Comparison of ENCODE assay signal across 9 cellular contexts in genomic region chr19:27774827-27775226, GRCh38.
DNase-seq lines count a peak whose midpoint lies in the region; ATAC-seq and TF ChIP-seq lines count a peak whose summit lies in the region.
"Had no signal": no experiment of that assay in that cellular context is flagged by ENCODE, and none has a peak within 500 bp of the region (broad histone marks: within the 10 kb centered on the region; RNA-seq: fewer than 3 reads in every experiment).

No MANE protein-coding gene starts in this region.

- H3K79me2 ChIP-seq in GM23248 (ENCODE audit: insufficient read depth), result peaks cover 36% of the 10 kb centered on the region

- H3K4me3 ChIP-seq in GM23248, result no peak overlapping the region
- H3K4me3 ChIP-seq in foreskin fibroblast (ENCODE audit: low read depth in 1 of 2, low read length in 2 of 2), result no peak overlapping the region

- peak; percentile 27 for DNase-seq in DMS 273 (lab: John Stamatoyannopoulos, UW; ENCODE audit: unreplicated experiment)
- DNase-seq in DMS 273 treated with DMSO at 0.1 percent for 48 hours (lab: John Stamatoyannopoulos, UW), result no peak
- DNase-seq in GM23248, result peak; percentile 7
- peak; percentile 37 for DNase-seq in SKM-1 treated with dmso at 0.1 percent for 144 hours (lab: John Stamatoyannopoulos, UW; ENCODE audit: unreplicated experiment)
- no peak for DNase-seq in foreskin fibroblast
- DNase-seq: NCI-H226 had no signal

- no peak for ATAC-seq in HG03135 (IDR thresholded peaks at IDR 0.05; ENCODE audit: unreplicated experiment)
- ATAC-seq in GM19467 (IDR thresholded peaks at IDR 0.05; ENCODE audit: unreplicated experiment), result no peak
- ATAC-seq in GM21526 (IDR thresholded peaks at IDR 0.05; ENCODE audit: low FRiP score, unreplicated experiment), result no peak

- H3K27me3 ChIP-seq in GM23248 (replicated peaks; ENCODE audit: insufficient read depth), result no peaks in the 10 kb centered on the region

- WGBS in GM23248 (ENCODE audit: low coverage in 1 of 2, low lambda C conversion rate in 2 of 2, missing lambda C conversion rate in 2 of 2), 2 experiments, result 93 to 95% methylated on average over 7 of the region's 7 CpGs

- no peak overlapping the region for H3K27ac ChIP-seq in GM23248

- no peak overlapping the region for H3K9ac ChIP-seq in GM23248

- no peak overlapping the region for H2AFZ ChIP-seq in GM23248

- H3K9me3 ChIP-seq in GM23248 (ENCODE audit: low read depth), result no peaks in the 10 kb centered on the region

- peaks cover 11% of the 10 kb centered on the region for H3K36me3 ChIP-seq in GM23248 (ENCODE audit: low read depth)

- H3K4me1 ChIP-seq in GM23248 (ENCODE audit: insufficient read depth), result no peaks in the 10 kb centered on the region

- in situ Hi-C loops in GM23248 (cut with MboI), result no loop called here

- H3K9me2 ChIP-seq in GM23248 (ENCODE audit: insufficient read depth), result no peaks in the 10 kb centered on the region

- H3K4me2 ChIP-seq in GM23248 (ENCODE audit: unreplicated experiment), result no peak overlapping the region

- H4K20me1 ChIP-seq in GM23248 (ENCODE audit: insufficient read depth), result no peaks in the 10 kb centered on the region

- H3F3A ChIP-seq in GM23248 (ENCODE audit: insufficient read depth), result no peaks in the 10 kb centered on the region

- TF ChIP-seq CTCF in foreskin fibroblast (IDR thresholded peaks at IDR 0.05; ENCODE audit: low read depth, low read length), result peak; percentile 29

Comparison
In these comparisons a context has a peak if more than half of its experiments do, and no peak if none do; other contexts are left out.
1. DNase-seq: peak in DMS 273 (single experiment), GM23248 (single experiment) and SKM-1 treated with dmso at 0.1 percent for 144 hours (single experiment); none in DMS 273 treated with DMSO at 0.1 percent for 48 hours (single experiment) and foreskin fibroblast (0 of 2).